Comparison of ENCODE assay signal across 2 cellular contexts in genomic region chr19:17957149-17957849, GRCh38.
A peak's percentile ranks its signal among the peaks of the same experiment; 100 is the strongest.
TF ChIP-seq lines count a peak whose summit lies in the region.

No MANE protein-coding gene starts in this region.

TF ChIP-seq in HEK293, 187 proteins besides CTCF, POLR2A, EP300 and RAD21:
- no peak for TF ChIP-seq GFI1B (tag by site-specific recombination; IDR thresholded peaks at IDR 0.05)
- TF ChIP-seq PRDM1 (tag by site-specific recombination; IDR thresholded peaks at IDR 0.05), result peak; percentile 85
- TF ChIP-seq ZNF16 (tag by site-specific recombination; IDR thresholded peaks at IDR 0.05; ENCODE audit: low read depth), result peak; percentile 72
- TF ChIP-seq ZNF558 (tag by site-specific recombination; IDR thresholded peaks at IDR 0.05), result no peak
- peak; percentile 99 for TF ChIP-seq ZNF623 (tag by site-specific recombination; IDR thresholded peaks at IDR 0.05)
- TF ChIP-seq ZNF221 (tag by site-specific recombination; IDR thresholded peaks at IDR 0.05; ENCODE audit: borderline replicate concordance), result no peak
- TF ChIP-seq GLI4 (tag by site-specific recombination; IDR thresholded peaks at IDR 0.05), result 0 out of 2 replicates have a peak, but pooled peaks have one; percentile 3
- no peak for TF ChIP-seq GLIS1 (tag by site-specific recombination; IDR thresholded peaks at IDR 0.05)
- TF ChIP-seq ZNF777 (tag by site-specific recombination; IDR thresholded peaks at IDR 0.05; ENCODE audit: borderline replicate concordance), result no peak
- TF ChIP-seq ZNF169 (tag by site-specific recombination; IDR thresholded peaks at IDR 0.05), result no peak
- peak; percentile 84 for TF ChIP-seq ZNF366 (tag by site-specific recombination; conservative IDR thresholded peaks at IDR 0.05)
- no peak for TF ChIP-seq PATZ1 (tag by site-specific recombination; IDR thresholded peaks at IDR 0.05)
- no peak for TF ChIP-seq ZNF23 (tag by site-specific recombination; IDR thresholded peaks at IDR 0.05; ENCODE audit: borderline replicate concordance)

TF ChIP-seq in K562, 482 proteins besides CTCF, POLR2A, EP300 and RAD21:
- TF ChIP-seq FOXJ3 (CRISPR knock-in tag; IDR thresholded peaks at IDR 0.05) (no peak), CTCFL (IDR thresholded peaks at IDR 0.05; ENCODE audit: borderline replicate concordance, insufficient read depth, low read depth, low read length, poor library complexity, severe bottlenecking) (no peak), POLR2H (tag; IDR thresholded peaks at IDR 0.05; ENCODE audit: low read depth) (no peak), RCOR1 (IDR thresholded peaks at IDR 0.05; ENCODE audit: borderline replicate concordance in 1 of 2, low read depth in 2 of 2, low read length in 2 of 2) (0 out of 4 replicates have a peak, but pooled peaks of 1 of the 2 experiments have one; percentile 46), PTBP1 (IDR thresholded peaks at IDR 0.05; ENCODE audit: low read depth, low read length) (0 out of 2 replicates have a peak, but pooled peaks have one; percentile 45), HMG20A (CRISPR knock-in tag; conservative IDR thresholded peaks at IDR 0.05) (no peak), RBM25 (IDR thresholded peaks at IDR 0.05; ENCODE audit: low read depth, low read length, severe bottlenecking) (peak; percentile 3), ZNF282 (CRISPR knock-in tag; IDR thresholded peaks at IDR 0.05) (no peak), KDM1A (IDR thresholded peaks at IDR 0.05) (peak; percentile 60 to 68), BCOR (IDR thresholded peaks at IDR 0.05) (peak; percentile 87), SMARCA5 (IDR thresholded peaks at IDR 0.05) (peak; percentile 92), HDAC2 (IDR thresholded peaks at IDR 0.05) (peak; percentile 37; the same call in 1 of the 2 replicates), ZNF512 (tag; IDR thresholded peaks at IDR 0.05) (peak; percentile 82), ELK3 (CRISPR knock-in tag; IDR thresholded peaks at IDR 0.05) (no peak)
